ENCODE assay signal across 1 cellular context in the genomic region with DNA sequence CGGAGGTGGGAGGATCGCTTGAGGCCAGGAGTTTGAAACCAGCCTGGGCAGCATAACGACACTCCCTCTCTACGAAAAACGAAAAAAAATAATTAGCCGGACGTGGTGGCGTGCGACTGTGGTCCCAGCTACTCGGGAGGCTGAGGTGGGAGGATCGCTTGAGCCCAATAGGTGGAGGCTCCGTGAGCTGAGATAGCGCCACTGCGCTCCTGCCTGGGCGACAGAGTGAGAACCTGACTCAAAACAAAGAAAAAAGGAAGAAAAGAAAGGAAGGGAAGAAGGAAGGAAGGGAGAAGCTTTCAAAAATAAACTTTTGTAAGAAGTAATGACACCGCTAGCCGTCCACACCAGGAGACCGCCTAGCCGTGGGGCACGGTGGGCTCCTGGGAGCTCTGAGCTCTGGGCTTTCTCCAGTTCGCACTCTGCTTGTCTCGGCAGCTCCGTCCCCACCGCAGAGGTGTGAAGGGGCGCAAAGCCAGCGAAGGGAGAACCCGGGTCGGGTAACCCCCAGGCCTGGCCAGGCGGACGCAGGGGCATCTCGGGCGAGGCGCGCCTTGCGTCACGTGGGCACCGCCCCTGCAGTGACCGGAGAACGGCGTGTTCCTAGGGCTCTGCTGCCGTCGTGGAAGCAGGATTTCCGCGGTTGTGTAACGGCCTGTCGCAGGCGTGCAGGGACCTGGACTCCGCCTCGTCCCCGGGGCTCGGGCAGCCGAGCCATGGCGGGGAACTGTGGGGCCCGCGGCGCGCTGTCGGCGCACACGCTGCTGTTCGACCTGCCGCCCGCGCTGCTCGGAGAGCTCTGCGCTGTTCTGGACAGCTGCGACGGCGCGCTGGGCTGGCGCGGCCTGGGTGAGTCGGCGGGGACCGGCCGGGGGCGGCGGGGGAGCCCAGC.
A peak's percentile ranks its signal among the peaks of the same experiment; 100 is the strongest.
TF ChIP-seq lines count a peak whose summit lies in the region.

A gene with protein sequence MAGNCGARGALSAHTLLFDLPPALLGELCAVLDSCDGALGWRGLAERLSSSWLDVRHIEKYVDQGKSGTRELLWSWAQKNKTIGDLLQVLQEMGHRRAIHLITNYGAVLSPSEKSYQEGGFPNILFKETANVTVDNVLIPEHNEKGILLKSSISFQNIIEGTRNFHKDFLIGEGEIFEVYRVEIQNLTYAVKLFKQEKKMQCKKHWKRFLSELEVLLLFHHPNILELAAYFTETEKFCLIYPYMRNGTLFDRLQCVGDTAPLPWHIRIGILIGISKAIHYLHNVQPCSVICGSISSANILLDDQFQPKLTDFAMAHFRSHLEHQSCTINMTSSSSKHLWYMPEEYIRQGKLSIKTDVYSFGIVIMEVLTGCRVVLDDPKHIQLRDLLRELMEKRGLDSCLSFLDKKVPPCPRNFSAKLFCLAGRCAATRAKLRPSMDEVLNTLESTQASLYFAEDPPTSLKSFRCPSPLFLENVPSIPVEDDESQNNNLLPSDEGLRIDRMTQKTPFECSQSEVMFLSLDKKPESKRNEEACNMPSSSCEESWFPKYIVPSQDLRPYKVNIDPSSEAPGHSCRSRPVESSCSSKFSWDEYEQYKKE (plus strand): TSS at position 631 of the 892 bp plus-strand sequence. CDS start 86 bp downstream, at position 717.

TF ChIP-seq in endothelial cell of umbilical vein, 7 proteins besides CTCF, POLR2A, EP300 and RAD21:
- TF ChIP-seq POLR2AphosphoS5 (IDR thresholded peaks at IDR 0.05; ENCODE audit: insufficient read depth, low read depth, low read length) (peak; percentile 59), FOS (IDR thresholded peaks at IDR 0.05; ENCODE audit: borderline replicate concordance, insufficient read depth, low read length) (no peak), MYC (IDR thresholded peaks at IDR 0.05; ENCODE audit: low read depth, low read length) (peak; percentile 27)
- TF ChIP-seq, protein P1, sequence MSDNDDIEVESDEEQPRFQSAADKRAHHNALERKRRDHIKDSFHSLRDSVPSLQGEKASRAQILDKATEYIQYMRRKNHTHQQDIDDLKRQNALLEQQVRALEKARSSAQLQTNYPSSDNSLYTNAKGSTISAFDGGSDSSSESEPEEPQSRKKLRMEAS (IDR thresholded peaks at IDR 0.05; ENCODE audit: insufficient read depth, insufficient read length) = peak; percentile 79
